ENCODE assay signal across 18 cellular contexts in genomic region chr9:120740135-120740534, GRCh38. TPM values are rescaled to one million over a fixed set of nuclear protein-coding genes. Genes with fewer than 3 reads are reported as not detected.
DNase-seq lines count a peak whose midpoint lies in the region; TF ChIP-seq lines count a peak whose summit lies in the region.
"Had no signal": no experiment of that assay in that cellular context is flagged by ENCODE, and none has a peak within 500 bp of the region (broad histone marks: within the 10 kb centered on the region; RNA-seq: fewer than 3 reads in every experiment).

No MANE protein-coding gene starts in this region.

- H3K36me3 ChIP-seq in neutrophil: no peaks in the 10 kb centered on the region
- H3K36me3 ChIP-seq: BLaER1, MG63, SJSA1 had no signal

- H3K36me3 Mint-ChIP-seq in progenitor cell of endocrine pancreas (ENCODE audit: insufficient read depth): no peaks in the 10 kb centered on the region

- peak overlapping the region; percentile 94 for H3K27ac ChIP-seq in neutrophil
- H3K27ac ChIP-seq: 22Rv1, BLaER1, SJSA1 had no signal

- peaks cover 88% of the 10 kb centered on the region in 2 experiments for H3K4me1 ChIP-seq in neutrophil (ENCODE audit: control insufficient read depth in 1 of 2, insufficient read depth in 1 of 2, low read depth in 1 of 2, low read length in 1 of 2)
- H3K4me1 ChIP-seq: BLaER1, SJSA1 had no signal

- H3K27me3 Mint-ChIP-seq in progenitor cell of endocrine pancreas: no peaks in the 10 kb centered on the region
- H3K27me3 Mint-ChIP-seq: CD8-positive, alpha-beta memory T cell had no signal

- H3K27ac Mint-ChIP-seq in progenitor cell of endocrine pancreas: no peak overlapping the region
- H3K27ac Mint-ChIP-seq: HFFc6 had no signal

- H3K9me3 Mint-ChIP-seq in progenitor cell of endocrine pancreas (ENCODE audit: low read depth): no peaks in the 10 kb centered on the region
- H3K9me3 Mint-ChIP-seq: CD8-positive, alpha-beta memory T cell; HFFc6 had no signal

- DNase-seq in DMS 273 (lab: John Stamatoyannopoulos, UW; ENCODE audit: unreplicated experiment) (peak; percentile 7), DMS 273 treated with DMSO at 0.1 percent for 48 hours (lab: John Stamatoyannopoulos, UW) (no peak), NCI-H2029 (lab: John Stamatoyannopoulos, UW) (peak; percentile 10), choroid plexus epithelial cell (ENCODE audit: low read depth) (peak; percentile 13), NCI-H524 treated with DMSO at 0.1 percent for 48 hours (lab: John Stamatoyannopoulos, UW) (no peak), NCI-H345 (lab: John Stamatoyannopoulos, UW) (no peak), progenitor cell of endocrine pancreas (ENCODE audit: low spot score, unreplicated experiment) (no peak)
- DNase-seq: CD8-positive, alpha-beta memory T cell; GOT3; HFFc6; MG63; NCI-H1092 treated with DMSO at 0.1 percent for 48 hours; NCI-H2107; NCI-H2227 treated with DMSO at 0.1 percent for 48 hours had no signal

- peaks cover 2% of the 10 kb centered on the region for H3K4me1 Mint-ChIP-seq in progenitor cell of endocrine pancreas (ENCODE audit: low read depth)
- H3K4me1 Mint-ChIP-seq: CD8-positive, alpha-beta memory T cell had no signal

- TF ChIP-seq CTCF in choroid plexus epithelial cell (conservative IDR thresholded peaks at IDR 0.05; ENCODE audit: low read depth, low read length) (no peak), neutrophil (IDR thresholded peaks at IDR 0.05) (no peak), progenitor cell of endocrine pancreas (IDR thresholded peaks at IDR 0.05; ENCODE audit: unreplicated experiment) (no peak)

- no peaks in the 10 kb centered on the region for H3K27me3 ChIP-seq in neutrophil
- H3K27me3 ChIP-seq: BLaER1, MG63, SJSA1 had no signal

- no peak overlapping the region for H3K4me3 Mint-ChIP-seq in progenitor cell of endocrine pancreas (ENCODE audit: low read depth)
- H3K4me3 Mint-ChIP-seq: CD8-positive, alpha-beta memory T cell; HFFc6 had no signal

- no peaks in the 10 kb centered on the region for H3K9me3 ChIP-seq in neutrophil
- H3K9me3 ChIP-seq: BLaER1, MG63, SJSA1 had no signal

- H3K4me3 ChIP-seq in choroid plexus epithelial cell (ENCODE audit: low read depth, low read length) (no peak overlapping the region), neutrophil (ENCODE audit: low read depth in 1 of 2, low read length in 1 of 2) (peak overlapping the region in 1 of 2 experiments; percentile 21)
- H3K4me3 ChIP-seq: BLaER1, MG63, SJSA1 had no signal

RNA-seq across cellular contexts. Expression of gene MEGF9, which starts 25.9 kb away (rescaled TPM):
- total RNA-seq in progenitor cell of endocrine pancreas: 22.1 and 23.4 TPM in 2 replicates

RNA-seq across cellular contexts. Expression of gene FBXW2, which starts 53.1 kb away (rescaled TPM):
- total RNA-seq in progenitor cell of endocrine pancreas: 66.0 and 66.1 TPM in 2 replicates

Comparison
In these comparisons a context has a peak if more than half of its experiments do, and no peak if none do; other contexts are left out.
1. DNase-seq: peak in DMS 273 (single experiment), NCI-H2029 (single experiment) and choroid plexus epithelial cell (single experiment); none in DMS 273 treated with DMSO at 0.1 percent for 48 hours (single experiment), NCI-H524 treated with DMSO at 0.1 percent for 48 hours (single experiment), NCI-H345 (single experiment) and progenitor cell of endocrine pancreas (single experiment).